In genomic region chr11:122853971-122854446, GRCh38 we compare ENCODE assay signal across 8 cellular contexts. TPM values are rescaled to one million over a fixed set of nuclear protein-coding genes. Genes with fewer than 3 reads are reported as not detected.
A peak's percentile ranks its signal among the peaks of the same experiment; 100 is the strongest.
DNase-seq lines count a peak whose midpoint lies in the region; ATAC-seq and TF ChIP-seq lines count a peak whose summit lies in the region.

No MANE protein-coding gene starts in this region.

- no peak for ATAC-seq in HG03139 (IDR thresholded peaks at IDR 0.05; ENCODE audit: unreplicated experiment)

- intact Hi-C loops in posterior vena cava (cut with DNase I), result loop anchor here (2.0 to 5.0 kb wide), 2 partner anchors 221 to 222 kb away; no protein-coding TSS in a partner anchor

- no peak overlapping the region for H3K27ac Mint-ChIP-seq in T-helper 2 cell treated with Interferon-gamma antibody and Interleukin-4, amounts not matched to agents 5 μg/mL and 100 μg/mL, for 36 hours

- no peaks in the 10 kb centered on the region for H3K9me3 Mint-ChIP-seq in T-helper 2 cell treated with Interferon-gamma antibody and Interleukin-4, amounts not matched to agents 5 μg/mL and 100 μg/mL, for 36 hours

- no peaks in the 10 kb centered on the region for H3K36me3 Mint-ChIP-seq in T-helper 2 cell treated with Interferon-gamma antibody and Interleukin-4, amounts not matched to agents 5 μg/mL and 100 μg/mL, for 36 hours (ENCODE audit: low read depth)

- peaks cover 28% of the 10 kb centered on the region for H3K4me1 Mint-ChIP-seq in T-helper 2 cell treated with Interferon-gamma antibody and Interleukin-4, amounts not matched to agents 5 μg/mL and 100 μg/mL, for 36 hours (ENCODE audit: low read depth)

- H3K4me3 Mint-ChIP-seq in T-helper 2 cell treated with Interferon-gamma antibody and Interleukin-4, amounts not matched to agents 5 μg/mL and 100 μg/mL, for 36 hours, result no peak overlapping the region

- H3K27me3 Mint-ChIP-seq in T-helper 2 cell treated with Interferon-gamma antibody and Interleukin-4, amounts not matched to agents 5 μg/mL and 100 μg/mL, for 36 hours (ENCODE audit: low read depth), result peaks cover 2% of the 10 kb centered on the region

- TF ChIP-seq CTCF in AG09319 (IDR thresholded peaks at IDR 0.05; ENCODE audit: low read depth, low read length), result peak; percentile 62
- peak; percentile 63 for TF ChIP-seq CTCF in GM12872 (IDR thresholded peaks at IDR 0.05; ENCODE audit: insufficient read depth, low read depth, low read length)

- DNase-seq in AG09319 (ENCODE audit: extremely low read depth, low read depth) (peak; percentile 69), NCI-H2081 (lab: John Stamatoyannopoulos, UW) (peak; percentile 80 to 86), dedifferentiated amniotic fluid mesenchymal stem cell (ENCODE audit: extremely low spot score) (peak; percentile 89), medulla oblongata (ENCODE audit: extremely low spot score) (peak; percentile 90), posterior vena cava (ENCODE audit: low spot score) (no peak)
- peak; percentile 17 for DNase-seq in T-helper 2 cell treated with Interferon-gamma antibody and Interleukin-4, amounts not matched to agents 5 μg/mL and 100 μg/mL, for 36 hours (ENCODE audit: low spot score)

RNA-seq across cellular contexts. Expression of gene CRTAM, which starts 15.7 kb away (rescaled TPM):
- under 1 TPM; 0.43 to 0.46 TPM for total RNA-seq in posterior vena cava

RNA-seq across cellular contexts. Expression of gene JHY, which starts 28.6 kb away (rescaled TPM):
- 1 to 10 TPM; 4.1 to 6.7 TPM for total RNA-seq in posterior vena cava
